16 cellular contexts compared by ENCODE assay signal in the genomic region with DNA sequence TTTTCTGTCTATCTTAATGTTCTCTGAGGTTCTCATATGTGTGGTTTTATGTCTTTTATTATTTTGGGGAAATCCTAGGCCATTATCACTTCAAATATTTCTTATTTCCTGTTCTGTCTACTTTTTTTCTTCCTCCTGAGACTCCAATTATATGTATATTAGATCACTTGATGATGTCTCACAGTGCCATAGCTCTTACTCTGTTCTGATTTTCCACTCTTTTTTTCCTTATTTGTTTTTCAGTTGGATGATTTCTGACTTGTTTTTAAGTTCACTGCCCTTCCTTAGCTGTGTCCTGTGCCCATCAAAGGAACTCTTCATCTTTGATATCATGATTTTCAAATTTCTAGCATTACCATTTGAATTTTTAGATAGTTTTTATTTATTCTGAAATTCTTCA. TPM values are rescaled to one million over a fixed set of nuclear protein-coding genes. Genes with fewer than 3 reads are reported as not detected.
DNase-seq lines count a peak whose midpoint lies in the region; ATAC-seq lines count a peak whose summit lies in the region.
"Had no signal": no experiment of that assay in that cellular context is flagged by ENCODE, and none has a peak within 500 bp of the region (broad histone marks: within the 10 kb centered on the region; RNA-seq: fewer than 3 reads in every experiment).

No MANE protein-coding gene starts in this region.

- H4K20me1 ChIP-seq in GM23248 (ENCODE audit: insufficient read depth), result no peaks in the 10 kb centered on the region
- H4K20me1 ChIP-seq: BLaER1 treated with 17β-estradiol and CSF1 and Interleukin-3, amounts not matched to agents 10 nM and 100 nM had no signal

- H2AFZ ChIP-seq in GM23248 (no peak overlapping the region), mesenchymal stem cell (ENCODE audit: low read depth, low read length) (no peak overlapping the region)

- no peaks in the 10 kb centered on the region for H3K27me3 ChIP-seq in GM23248 (replicated peaks; ENCODE audit: insufficient read depth)
- H3K27me3 ChIP-seq in mesenchymal stem cell (ENCODE audit: control insufficient read depth in 1 of 2, insufficient read depth in 1 of 2, low read length in 2 of 2), result no peaks in the 10 kb centered on the region
- H3K27me3 ChIP-seq: BLaER1 treated with 17β-estradiol and CSF1 and Interleukin-3, amounts not matched to agents 10 nM and 100 nM had no signal

- no peaks in the 10 kb centered on the region for H3K79me2 ChIP-seq in GM23248 (ENCODE audit: insufficient read depth)

- no peak overlapping the region for H2BK12ac ChIP-seq in mesenchymal stem cell (ENCODE audit: low read length in 2 of 2)

- no peak overlapping the region for H3K23ac ChIP-seq in mesenchymal stem cell (ENCODE audit: low read length in 2 of 2)

- H3K4me2 ChIP-seq in GM23248 (ENCODE audit: unreplicated experiment) (no peak overlapping the region), mesenchymal stem cell (ENCODE audit: low read length, poor library complexity, severe bottlenecking) (no peak overlapping the region)
- H3K4me2 ChIP-seq: BLaER1 treated with 17β-estradiol and CSF1 and Interleukin-3, amounts not matched to agents 10 nM and 100 nM had no signal

- in situ Hi-C loops in Caki2 (cut with HindIII; ENCODE audit: low pct_unique_long_range_greater_than_20kb, low sequenced_read_pairs), result no loop called here
- in situ Hi-C loops in GM23248 (cut with MboI), result no loop called here

- H2AK5ac ChIP-seq in mesenchymal stem cell (ENCODE audit: low read length, severe bottlenecking), result no peak overlapping the region

- no peak overlapping the region for H2BK120ac ChIP-seq in mesenchymal stem cell (ENCODE audit: low read depth, low read length)

- peaks cover 3% of the 10 kb centered on the region for H3K9me3 ChIP-seq in GM23248 (ENCODE audit: low read depth)
- H3K9me3 ChIP-seq in SK-N-MC (ENCODE audit: low read depth, low read length), result peaks cover 11% of the 10 kb centered on the region; the same call in 1 of the 2 replicates
- peaks cover 32% of the 10 kb centered on the region for H3K9me3 ChIP-seq in mesenchymal stem cell (ENCODE audit: control insufficient read depth, low read length)

- H3K36me3 ChIP-seq in GM23248 (ENCODE audit: low read depth) (peaks cover 9% of the 10 kb centered on the region; the same call in 1 of the 2 replicates), SK-N-MC (ENCODE audit: insufficient read depth, low read length) (no peaks in the 10 kb centered on the region), mesenchymal stem cell (ENCODE audit: control insufficient read depth in 1 of 2, insufficient read depth in 2 of 2, low read depth in 1 of 2, low read length in 2 of 2) (peaks cover 13 to 22% of the 10 kb centered on the region in 2 experiments)
- H3K36me3 ChIP-seq: HAP-1 had no signal

- no peak overlapping the region for H3K14ac ChIP-seq in mesenchymal stem cell (ENCODE audit: low read length in 2 of 2)

- ATAC-seq in GM19397 (IDR thresholded peaks at IDR 0.05; ENCODE audit: unreplicated experiment), result no peak
- ATAC-seq: CD8-positive, alpha-beta T cell had no signal

- no peak overlapping the region for H3K18ac ChIP-seq in mesenchymal stem cell (ENCODE audit: low read depth in 1 of 2, low read length in 2 of 2)

- H2BK5ac ChIP-seq in mesenchymal stem cell (ENCODE audit: low read depth, low read length, poor library complexity, severe bottlenecking), result no peak overlapping the region

- no peaks in the 10 kb centered on the region for H3K9me2 ChIP-seq in GM23248 (ENCODE audit: insufficient read depth)

- H4K8ac ChIP-seq in mesenchymal stem cell (ENCODE audit: low read length), result no peak overlapping the region

- no peak overlapping the region for H3K4ac ChIP-seq in mesenchymal stem cell (ENCODE audit: low read depth in 1 of 2, low read length in 2 of 2)

- H3F3A ChIP-seq in GM23248 (ENCODE audit: insufficient read depth), result no peaks in the 10 kb centered on the region

- H3K27ac ChIP-seq in GM23248 (no peak overlapping the region), SK-N-MC (peak overlapping the region; percentile 22; the same call in 1 of the 2 replicates), mesenchymal stem cell (ENCODE audit: low read length, poor library complexity, severe bottlenecking) (no peak overlapping the region)
- H3K27ac ChIP-seq: BLaER1 treated with 17β-estradiol and CSF1 and Interleukin-3, amounts not matched to agents 10 nM and 100 nM had no signal

- no peaks in the 10 kb centered on the region for H3K79me1 ChIP-seq in mesenchymal stem cell (replicated peaks; ENCODE audit: low read length, poor library complexity, severe bottlenecking)

- no peak overlapping the region for H2BK15ac ChIP-seq in mesenchymal stem cell (ENCODE audit: low read depth, poor library complexity, severe bottlenecking)

- H4K91ac ChIP-seq in mesenchymal stem cell (ENCODE audit: low read length), result no peak overlapping the region

- DNase-seq in Caki2 (ENCODE audit: low read depth), result peak; percentile 22
- DNase-seq in GM23248, result peak; percentile 17
- no peak for DNase-seq in SK-N-MC (ENCODE audit: low read depth, low spot score)
- peak; percentile 4 for DNase-seq in mesenchymal stem cell
- DNase-seq in DMS114 treated with DMSO at 0.1 percent for 48 hours (lab: John Stamatoyannopoulos, UW; ENCODE audit: unreplicated experiment), result no peak
- DNase-seq: CD8-positive, alpha-beta T cell; DMS 273 treated with DMSO at 0.1 percent for 48 hours; DMS79 treated with DMSO at 0.1 percent for 48 hours; GF-D8 had no signal

- no peak overlapping the region for H3K4me3 ChIP-seq in GM23248
- H3K4me3 ChIP-seq in SK-N-MC, result no peak overlapping the region
- no peak overlapping the region for H3K4me3 ChIP-seq in mesenchymal stem cell (ENCODE audit: insufficient read depth in 1 of 2, low read depth in 1 of 2, low read length in 2 of 2)
- H3K4me3 ChIP-seq: BLaER1 treated with 17β-estradiol and CSF1 and Interleukin-3, amounts not matched to agents 10 nM and 100 nM; HAP-1 had no signal

- H3K4me1 ChIP-seq in GM23248 (ENCODE audit: insufficient read depth) (no peaks in the 10 kb centered on the region), mesenchymal stem cell (ENCODE audit: control insufficient read depth, insufficient read depth, low read depth, low read length) (no peaks in the 10 kb centered on the region)
- H3K4me1 ChIP-seq: BLaER1 treated with 17β-estradiol and CSF1 and Interleukin-3, amounts not matched to agents 10 nM and 100 nM; HAP-1 had no signal

- H3K9ac ChIP-seq in GM23248 (no peak overlapping the region), SK-N-MC (ENCODE audit: insufficient read length) (no peak overlapping the region), mesenchymal stem cell (ENCODE audit: low read length) (no peak overlapping the region)
- H3K9ac ChIP-seq: BLaER1 treated with 17β-estradiol and CSF1 and Interleukin-3, amounts not matched to agents 10 nM and 100 nM had no signal

RNA-seq across cellular contexts. Expression of a gene that starts 24.1 kb away (rescaled TPM):
- 12.1 and 15.0 TPM in 2 replicates for total RNA-seq in Caki2 (2014; rRNA removed; shearing (Covaris generic); ENCODE audit: low replicate concordance)
- 5.8 and 22.4 TPM in 2 replicates for total RNA-seq in GM23248 (2014; rRNA removed; shearing (Covaris generic))
- polyA plus RNA-seq in GM23248 (2016; fragmentation: Nextera tagmentation; extraction: Ambion mirVana), result 12.1 and 15.1 TPM in 2 replicates
- polyA plus RNA-seq in mesenchymal stem cell (2013, experiment 1 of 2), result 13.6 TPM
- 14.8 TPM for polyA plus RNA-seq in mesenchymal stem cell (2013, experiment 2 of 2)

RNA-seq across cellular contexts. Expression of a gene that starts 24.2 kb away (rescaled TPM):
- total RNA-seq in Caki2 (2014; rRNA removed; shearing (Covaris generic); ENCODE audit: low replicate concordance), result 0.57 TPM in 1 of 2 replicates, not detected in the other
- not detected in 2 replicates for total RNA-seq in GM23248 (2014; rRNA removed; shearing (Covaris generic))
- 0.60 and 0.64 TPM in 2 replicates for polyA plus RNA-seq in GM23248 (2016; fragmentation: Nextera tagmentation; extraction: Ambion mirVana)
- polyA plus RNA-seq in mesenchymal stem cell (2013, experiment 1 of 2), result 0.55 TPM
- polyA plus RNA-seq in mesenchymal stem cell (2013, experiment 2 of 2), result 0.42 TPM
- total RNA-seq: CD8-positive, alpha-beta T cell; HT-29 had no signal

RNA-seq across cellular contexts. Expression of a gene that starts 27.5 kb away (rescaled TPM):
- total RNA-seq in Caki2 (2014; rRNA removed; shearing (Covaris generic); ENCODE audit: low replicate concordance), result 1.5 TPM in 1 of 2 replicates, not detected in the other
- 2.1 TPM in 1 of 2 replicates, not detected in the other for total RNA-seq in GM23248 (2014; rRNA removed; shearing (Covaris generic))
- polyA plus RNA-seq in GM23248 (2016; fragmentation: Nextera tagmentation; extraction: Ambion mirVana), result not detected in 2 replicates
- polyA plus RNA-seq in mesenchymal stem cell (2013, experiment 1 of 2), result 0.76 TPM
- 0.52 TPM for polyA plus RNA-seq in mesenchymal stem cell (2013, experiment 2 of 2)
- total RNA-seq: A172; B cell; CD8-positive, alpha-beta T cell; H4; HT-29 had no signal

Comparison
In these comparisons a context has a peak if more than half of its experiments do, and no peak if none do; other contexts are left out.
1. DNase-seq: peak in Caki2 (single experiment), GM23248 (single experiment) and mesenchymal stem cell (single experiment); none in SK-N-MC (single experiment) and DMS114 treated with DMSO at 0.1 percent for 48 hours (single experiment).